ENCODE assay signal across 20 cellular contexts in the genomic region with DNA sequence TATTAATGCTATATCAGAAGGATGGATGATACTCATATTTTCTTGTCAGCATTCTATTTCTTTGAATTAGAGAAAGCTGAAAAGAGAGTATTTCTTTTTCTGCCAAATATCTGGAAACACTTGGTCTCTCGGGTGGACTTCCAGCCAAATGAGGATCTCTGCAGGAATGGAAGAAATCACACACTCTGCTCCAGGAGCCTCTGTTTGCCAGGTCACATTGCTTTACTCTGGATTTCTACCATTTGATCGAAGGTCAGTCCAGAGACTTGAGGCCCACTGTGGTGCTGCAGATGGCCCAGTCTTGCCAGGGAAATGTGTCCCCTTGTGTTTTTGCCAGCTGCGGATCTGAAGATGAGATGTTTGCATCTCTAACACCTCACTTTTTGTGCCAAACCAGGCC.
DNase-seq lines count a peak whose midpoint lies in the region; ATAC-seq, FAIRE-seq and TF ChIP-seq lines count a peak whose summit lies in the region.
"Had no signal": no experiment of that assay in that cellular context is flagged by ENCODE, and none has a peak within 500 bp of the region (broad histone marks: within the 10 kb centered on the region; RNA-seq: fewer than 3 reads in every experiment).

No MANE protein-coding gene starts in this region.

- peak overlapping the region; percentile 98 for H3K27ac ChIP-seq in epithelial cell of prostate
- H3K27ac ChIP-seq in testis: no peak overlapping the region
- H3K27ac ChIP-seq: 22Rv1, C4-2B, HL-60 had no signal

- H3K27ac Mint-ChIP-seq in activated CD4-positive, alpha-beta memory T cell treated with anti-CD3 and anti-CD28 coated beads, Interleukin-2, amount 10 ng/mL, durations not matched to agents 7 days and 5 days: peak overlapping the region; percentile 36
- no peak overlapping the region for H3K27ac Mint-ChIP-seq in activated CD4-positive, alpha-beta memory T cell treated with anti-CD3 and anti-CD28 coated beads for 36 hours
- H3K27ac Mint-ChIP-seq: CD4-positive, alpha-beta T cell had no signal

- no peaks in the 10 kb centered on the region for H3K4me1 ChIP-seq in testis
- H3K4me1 ChIP-seq: HAP-1 had no signal

- no peak for TF ChIP-seq CTCF in testis (IDR thresholded peaks at IDR 0.05)

- peaks cover 36% of the 10 kb centered on the region for H3K4me1 Mint-ChIP-seq in activated CD4-positive, alpha-beta memory T cell treated with anti-CD3 and anti-CD28 coated beads, Interleukin-2, amount 10 ng/mL, durations not matched to agents 7 days and 5 days
- H3K4me1 Mint-ChIP-seq in activated CD4-positive, alpha-beta memory T cell treated with anti-CD3 and anti-CD28 coated beads for 36 hours (ENCODE audit: low read depth): peaks cover 24% of the 10 kb centered on the region

- no peaks in the 10 kb centered on the region for H3K36me3 Mint-ChIP-seq in activated CD4-positive, alpha-beta memory T cell treated with anti-CD3 and anti-CD28 coated beads, Interleukin-2, amount 10 ng/mL, durations not matched to agents 7 days and 5 days (ENCODE audit: low read depth)
- H3K36me3 Mint-ChIP-seq in activated CD4-positive, alpha-beta memory T cell treated with anti-CD3 and anti-CD28 coated beads for 36 hours: no peaks in the 10 kb centered on the region

- peak; percentile 64 for ATAC-seq in left lobe of liver
- ATAC-seq: A549 had no signal

- POLR2A ChIA-PET in activated CD4-positive, alpha-beta memory T cell treated with anti-CD3 and anti-CD28 coated beads, Interleukin-2, amount 10 ng/mL, durations not matched to agents 7 days and 5 days (lab: Charles Lee): no interaction called here
- POLR2A ChIA-PET in activated CD4-positive, alpha-beta memory T cell treated with anti-CD3 and anti-CD28 coated beads for 36 hours (lab: Charles Lee): no interaction called here

- H3K27me3 ChIP-seq in testis: no peaks in the 10 kb centered on the region

- peaks cover 3% of the 10 kb centered on the region for H3K27me3 Mint-ChIP-seq in activated CD4-positive, alpha-beta memory T cell treated with anti-CD3 and anti-CD28 coated beads, Interleukin-2, amount 10 ng/mL, durations not matched to agents 7 days and 5 days
- H3K27me3 Mint-ChIP-seq in activated CD4-positive, alpha-beta memory T cell treated with anti-CD3 and anti-CD28 coated beads for 36 hours: peaks cover 27% of the 10 kb centered on the region

- no peak overlapping the region for H3K4me3 Mint-ChIP-seq in activated CD4-positive, alpha-beta memory T cell treated with anti-CD3 and anti-CD28 coated beads, Interleukin-2, amount 10 ng/mL, durations not matched to agents 7 days and 5 days
- H3K4me3 Mint-ChIP-seq in activated CD4-positive, alpha-beta memory T cell treated with anti-CD3 and anti-CD28 coated beads for 36 hours: no peak overlapping the region
- H3K4me3 Mint-ChIP-seq: CD4-positive, alpha-beta T cell had no signal

- CTCF ChIA-PET in activated CD4-positive, alpha-beta memory T cell treated with anti-CD3 and anti-CD28 coated beads, Interleukin-2, amount 10 ng/mL, durations not matched to agents 7 days and 5 days (lab: Charles Lee): no interaction called here
- CTCF ChIA-PET in activated CD4-positive, alpha-beta memory T cell treated with anti-CD3 and anti-CD28 coated beads for 36 hours (lab: Charles Lee): interaction anchor here (0.6 to 2.2 kb wide), 3 partner anchors 12 to 176 kb away, joined by 3 to 6 read pairs (median 3); no protein-coding TSS in a partner anchor

- TF ChIP-seq POLR2A in testis (IDR thresholded peaks at IDR 0.05) (no peak), GM12891 (IDR thresholded peaks at IDR 0.05; ENCODE audit: low read depth, low read length) (no peak)

- DNase-seq in activated CD4-positive, alpha-beta memory T cell treated with anti-CD3 and anti-CD28 coated beads, Interleukin-2, amount 10 ng/mL, durations not matched to agents 7 days and 5 days: no peak
- DNase-seq in activated CD4-positive, alpha-beta memory T cell treated with anti-CD3 and anti-CD28 coated beads for 36 hours: no peak
- DNase-seq in epithelial cell of prostate (ENCODE audit: low read depth, low spot score): no peak
- no peak for DNase-seq in left lobe of liver (ENCODE audit: low spot score)
- DNase-seq in testis: peak; percentile 25
- no peak for DNase-seq in GM12891 (ENCODE audit: insufficient read length, low spot score)
- DNase-seq in NCI-H1694 treated with DMSO at 0.1 percent for 48 hours (lab: John Stamatoyannopoulos, UW): no peak
- no peak for DNase-seq in activated CD4-positive, CD25-positive, alpha-beta regulatory T cell treated with anti-CD3 and anti-CD28 coated beads, Interleukin-2, amount 50 U/mL, for 72 hours
- DNase-seq: AML-193; Caco-2; CD4-positive, alpha-beta T cell; GM23248 had no signal

- H3K9me3 ChIP-seq in testis: no peaks in the 10 kb centered on the region
- H3K9me3 ChIP-seq: A549, Caco-2, HAP-1 had no signal

- no peaks in the 10 kb centered on the region for H3K36me3 ChIP-seq in testis (ENCODE audit: low read depth, missing control alignments)
- H3K36me3 ChIP-seq: HAP-1 had no signal

- intact Hi-C loops in activated CD4-positive, alpha-beta memory T cell treated with anti-CD3 and anti-CD28 coated beads for 36 hours (cut with micrococcal nuclease): no loop called here
- intact Hi-C loops in testis (cut with DNase I; ENCODE audit: low total_unique reads): no loop called here

- 53 to 55% methylated on average over 3 of the region's 3 CpGs for WGBS in testis, 2 donors

- no peak overlapping the region for H3K4me3 ChIP-seq in testis
- H3K4me3 ChIP-seq: A549, GM23248, HAP-1 had no signal

- FAIRE-seq in GM12891 (lab: Jason Lieb, UNC): no peak
- FAIRE-seq: A549, D721Med, G401.6, GM12892 had no signal

- H3K9me3 Mint-ChIP-seq in activated CD4-positive, alpha-beta memory T cell treated with anti-CD3 and anti-CD28 coated beads, Interleukin-2, amount 10 ng/mL, durations not matched to agents 7 days and 5 days: peaks cover 5% of the 10 kb centered on the region
- no peaks in the 10 kb centered on the region for H3K9me3 Mint-ChIP-seq in activated CD4-positive, alpha-beta memory T cell treated with anti-CD3 and anti-CD28 coated beads for 36 hours
- H3K9me3 Mint-ChIP-seq: CD4-positive, alpha-beta T cell had no signal

TF ChIP-seq in GM12891, 5 proteins besides CTCF, POLR2A, EP300 and RAD21:
- TF ChIP-seq POU2F2 (IDR thresholded peaks at IDR 0.05; ENCODE audit: low read depth, low read length): no peak
- no peak for TF ChIP-seq POLR2AphosphoS5 (IDR thresholded peaks at IDR 0.05; ENCODE audit: low read depth, low read length)
- TF ChIP-seq TAF1 (IDR thresholded peaks at IDR 0.05; ENCODE audit: low read depth, low read length): no peak
- TF ChIP-seq SPI1 (IDR thresholded peaks at IDR 0.05; ENCODE audit: low read depth, low read length): no peak
- TF ChIP-seq PAX5 (IDR thresholded peaks at IDR 0.05; ENCODE audit: insufficient read depth, low read length, severe bottlenecking): no peak
